In the genomic region with DNA sequence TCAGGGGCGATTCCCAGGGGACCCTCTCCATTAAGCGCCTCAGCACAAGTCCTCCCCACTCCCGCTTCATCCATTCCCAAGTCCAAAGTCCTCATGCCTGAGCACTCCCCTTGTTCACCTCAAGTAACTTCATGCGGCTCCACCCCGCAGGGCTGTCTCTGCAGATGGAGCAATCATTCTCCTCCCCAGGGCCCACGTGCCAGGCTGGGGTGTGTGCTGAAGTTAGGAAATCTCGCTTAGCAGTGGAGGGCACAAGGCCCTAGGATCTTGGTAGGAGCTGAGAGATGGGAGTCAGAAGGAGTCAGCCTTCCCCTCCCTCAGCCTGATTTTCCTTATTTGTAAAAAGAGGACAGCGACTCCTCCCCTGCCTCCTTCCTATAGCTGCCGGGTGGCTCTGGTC, we compare ENCODE assay signal across 18 cellular contexts. TPM values are rescaled to one million over a fixed set of nuclear protein-coding genes. Genes with fewer than 3 reads are reported as not detected.
DNase-seq lines count a peak whose midpoint lies in the region; ATAC-seq, FAIRE-seq and TF ChIP-seq lines count a peak whose summit lies in the region.
"Had no signal": no experiment of that assay in that cellular context is flagged by ENCODE, and none has a peak within 500 bp of the region (broad histone marks: within the 10 kb centered on the region; RNA-seq: fewer than 3 reads in every experiment).

No MANE protein-coding gene starts in this region.

- no TSS peak for BruUV-seq in MCF 10A (replicated peaks; lab: Mats Ljungman, UMichigan)

- H3K4me1 ChIP-seq in breast epithelium (no peaks in the 10 kb centered on the region), liver (ENCODE audit: control insufficient read depth in 4 of 4, insufficient read depth in 4 of 4, low read length in 3 of 4) (peaks cover 13 to 67% (median 56%) of the 10 kb centered on the region in 4 donors), upper lobe of right lung (peaks cover 4% of the 10 kb centered on the region)
- H3K4me1 ChIP-seq: vagina had no signal

- POLR2A ChIA-PET in MCF 10A (lab: Yijun Ruan, JAX) = interaction anchor here (0.6 to 3.7 kb wide), 3 partner anchors 15 to 1034 kb away, joined by 3 to 14 read pairs (median 4); no protein-coding TSS in a partner anchor
- POLR2A ChIA-PET in WTC11 (lab: Charles Lee) = interaction anchor here (0.6 kb wide), 1 partner anchor 71 kb away, joined by 4 read pairs; no protein-coding TSS in a partner anchor

- intact Hi-C loops in MCF 10A (cut with micrococcal nuclease) = no loop called here
- intact Hi-C loops in breast epithelium (cut with DNase I; ENCODE audit: low total_unique reads) = no loop called here
- intact Hi-C loops in upper lobe of right lung (cut with DNase I) = no loop called here

- H3K36me3 Mint-ChIP-seq in MCF 10A (ENCODE audit: insufficient read depth, unreplicated experiment) (no peaks in the 10 kb centered on the region), WTC11 (no peaks in the 10 kb centered on the region)
- no peaks in the 10 kb centered on the region for H3K36me3 Mint-ChIP-seq in T-helper 2 cell treated with Interferon-gamma antibody and Interleukin-4, amounts not matched to agents 5 μg/mL and 100 μg/mL, for 36 hours (ENCODE audit: low read depth)

- H3K4me1 Mint-ChIP-seq in MCF 10A (ENCODE audit: insufficient read depth, unreplicated experiment) = peaks cover 18% of the 10 kb centered on the region
- peaks cover 3% of the 10 kb centered on the region for H3K4me1 Mint-ChIP-seq in T-helper 2 cell treated with Interferon-gamma antibody and Interleukin-4, amounts not matched to agents 5 μg/mL and 100 μg/mL, for 36 hours (ENCODE audit: low read depth)
- H3K4me1 Mint-ChIP-seq in WTC11 = peaks cover 30% of the 10 kb centered on the region

- DNase-seq in MCF 10A (ENCODE audit: unreplicated experiment) = peak; percentile 75
- DNase-seq in breast epithelium (ENCODE audit: low spot score in 2 of 2) = no peak
- DNase-seq in bronchial epithelial cell (ENCODE audit: low read depth) = peak; percentile 28
- peak; percentile 89 for DNase-seq in upper lobe of right lung
- no peak for DNase-seq in T-helper 2 cell treated with Interferon-gamma antibody and Interleukin-4, amounts not matched to agents 5 μg/mL and 100 μg/mL, for 36 hours (ENCODE audit: low spot score)
- DNase-seq in WTC11 (ENCODE audit: low spot score) = no peak
- DNase-seq: activated CD4-positive, alpha-beta T cell treated with anti-CD3 and anti-CD28 coated beads for 1 hour; activated T-cell treated with anti-CD3 and anti-CD28 coated beads, Interleukin-2, amount 50 U/mL, for 24 hours; EL; NCI-H446 treated with DMSO at 0.1 percent for 48 hours had no signal

- no peak overlapping the region for H3K4me3 Mint-ChIP-seq in MCF 10A (ENCODE audit: unreplicated experiment)
- no peak overlapping the region for H3K4me3 Mint-ChIP-seq in T-helper 2 cell treated with Interferon-gamma antibody and Interleukin-4, amounts not matched to agents 5 μg/mL and 100 μg/mL, for 36 hours
- no peak overlapping the region for H3K4me3 Mint-ChIP-seq in WTC11
- H3K4me3 Mint-ChIP-seq: activated T-cell treated with anti-CD3 and anti-CD28 coated beads, Interleukin-2, amount 50 U/mL, for 24 hours; nephron had no signal

- peak; percentile 35 to 51 for TF ChIP-seq RAD21 in liver (IDR thresholded peaks at IDR 0.05)

- no peak for FAIRE-seq in bronchial epithelial cell (lab: Jason Lieb, UNC)

- H3K4me3 ChIP-seq in breast epithelium (no peak overlapping the region), bronchial epithelial cell (ENCODE audit: low read depth, low read length) (no peak overlapping the region), liver (ENCODE audit: low read depth in 1 of 3, low read length in 3 of 3) (no peak overlapping the region), upper lobe of right lung (no peak overlapping the region)
- H3K4me3 ChIP-seq: vagina had no signal

- H3K27ac ChIP-seq in breast epithelium = no peak overlapping the region
- peak overlapping the region; percentile 81 to 83 for H3K27ac ChIP-seq in liver (ENCODE audit: low read depth in 1 of 2, low read length in 2 of 2)
- H3K27ac ChIP-seq in upper lobe of right lung = no peak overlapping the region
- H3K27ac ChIP-seq: vagina had no signal

- H3K9me3 ChIP-seq in breast epithelium (no peaks in the 10 kb centered on the region), liver (ENCODE audit: control insufficient read depth in 4 of 4, low read length in 3 of 4) (no peaks in the 10 kb centered on the region), upper lobe of right lung (no peaks in the 10 kb centered on the region)
- H3K9me3 ChIP-seq: vagina had no signal

- H3K27me3 ChIP-seq in breast epithelium = no peaks in the 10 kb centered on the region
- peaks cover 4% of the 10 kb centered on the region for H3K27me3 ChIP-seq in bronchial epithelial cell (ENCODE audit: control insufficient read depth, insufficient read depth, low read length)
- H3K27me3 ChIP-seq in liver (ENCODE audit: control insufficient read depth in 4 of 4, insufficient read depth in 4 of 4, low read length in 3 of 4) = no peaks in the 10 kb centered on the region
- no peaks in the 10 kb centered on the region for H3K27me3 ChIP-seq in upper lobe of right lung
- H3K27me3 ChIP-seq: vagina had no signal

- H3K27me3 Mint-ChIP-seq in MCF 10A (ENCODE audit: insufficient read depth, unreplicated experiment) = peaks cover 14% of the 10 kb centered on the region
- H3K27me3 Mint-ChIP-seq in T-helper 2 cell treated with Interferon-gamma antibody and Interleukin-4, amounts not matched to agents 5 μg/mL and 100 μg/mL, for 36 hours (ENCODE audit: low read depth) = peaks cover 2% of the 10 kb centered on the region
- H3K27me3 Mint-ChIP-seq in WTC11 (ENCODE audit: low read depth) = no peaks in the 10 kb centered on the region; the same call in 1 of the 2 replicates

- H3K9me3 Mint-ChIP-seq in MCF 10A (ENCODE audit: unreplicated experiment) (no peaks in the 10 kb centered on the region), WTC11 (no peaks in the 10 kb centered on the region)
- no peaks in the 10 kb centered on the region for H3K9me3 Mint-ChIP-seq in T-helper 2 cell treated with Interferon-gamma antibody and Interleukin-4, amounts not matched to agents 5 μg/mL and 100 μg/mL, for 36 hours
- H3K9me3 Mint-ChIP-seq: activated T-cell treated with anti-CD3 and anti-CD28 coated beads, Interleukin-2, amount 50 U/mL, for 24 hours; nephron had no signal

- H3K27ac Mint-ChIP-seq in MCF 10A (ENCODE audit: low read depth, unreplicated experiment) (no peak overlapping the region), WTC11 (no peak overlapping the region)
- no peak overlapping the region for H3K27ac Mint-ChIP-seq in T-helper 2 cell treated with Interferon-gamma antibody and Interleukin-4, amounts not matched to agents 5 μg/mL and 100 μg/mL, for 36 hours
- H3K27ac Mint-ChIP-seq: activated T-cell treated with anti-CD3 and anti-CD28 coated beads, Interleukin-2, amount 50 U/mL, for 24 hours had no signal

- TF ChIP-seq CTCF in MCF 10A (IDR thresholded peaks at IDR 0.05; ENCODE audit: unreplicated experiment) (no peak), breast epithelium (IDR thresholded peaks at IDR 0.05) (no peak), bronchial epithelial cell (IDR thresholded peaks at IDR 0.05; ENCODE audit: insufficient read depth, low read length, severe bottlenecking) (no peak), liver (IDR thresholded peaks at IDR 0.05; ENCODE audit: low read depth, low read length, missing input control) (no peak), upper lobe of right lung (IDR thresholded peaks at IDR 0.05) (no peak), WTC11 (IDR thresholded peaks at IDR 0.05) (no peak)

- CTCF ChIA-PET in MCF 10A (lab: Yijun Ruan, JAX) (interaction anchor here (0.6 to 2.9 kb wide), 4 partner anchors 11 to 64 kb away, joined by 3 to 15 read pairs (median 4); no protein-coding TSS in a partner anchor), WTC11 (lab: Charles Lee) (interaction anchor here (2.5 kb wide), 1 partner anchor 92 kb away, joined by 13 read pairs; no protein-coding TSS in a partner anchor)

- ATAC-seq in upper lobe of right lung (peak; percentile 85), WTC11 (no peak), HG03571 (IDR thresholded peaks at IDR 0.05; ENCODE audit: unreplicated experiment) (no peak)
- ATAC-seq: SK-N-SH treated with all-trans-retinoic acid at 6 μM for 48 hours had no signal

- no peak for TF ChIP-seq POLR2A in breast epithelium (IDR thresholded peaks at IDR 0.05)

- no peak overlapping the region for H3K9ac ChIP-seq in liver (ENCODE audit: low read depth in 1 of 2, low read length in 2 of 2)

- H3K36me3 ChIP-seq in breast epithelium = no peaks in the 10 kb centered on the region
- H3K36me3 ChIP-seq in bronchial epithelial cell (ENCODE audit: control insufficient read depth, insufficient read depth, low read length) = no peaks in the 10 kb centered on the region
- no peaks in the 10 kb centered on the region for H3K36me3 ChIP-seq in liver (ENCODE audit: control insufficient read depth in 4 of 4, insufficient read depth in 3 of 4, low read depth in 1 of 4, low read length in 3 of 4)
- no peaks in the 10 kb centered on the region for H3K36me3 ChIP-seq in upper lobe of right lung
- H3K36me3 ChIP-seq: vagina had no signal

- WGBS in liver = 29% methylated on average over 9 of the region's 9 CpGs

TF ChIP-seq in liver, 16 proteins besides CTCF, POLR2A, EP300 and RAD21 (continues in another document):
- TF ChIP-seq NR2F2 (IDR thresholded peaks at IDR 0.05) (no peak), TAF1 (conservative IDR thresholded peaks at IDR 0.05) (no peak), SP1 (IDR thresholded peaks at IDR 0.05) (peak; percentile 86), FOXA2 (IDR thresholded peaks at IDR 0.05) (peak; percentile 24), FOXA1 (IDR thresholded peaks at IDR 0.05) (no peak), EGR1 (IDR thresholded peaks at IDR 0.05; ENCODE audit: low read depth in 2 of 2) (peak in 1 of 2 donors; percentile 25)

TF ChIP-seq in WTC11, 78 proteins besides CTCF, POLR2A, EP300 and RAD21 (continues in another document):
- TF ChIP-seq HMGA2 (CRISPR knock-in tag; IDR thresholded peaks at IDR 0.05) (no peak), ZNF671 (CRISPR knock-in tag; IDR thresholded peaks at IDR 0.05) (no peak), JAZF1 (CRISPR knock-in tag; IDR thresholded peaks at IDR 0.05) (no peak), ZNF263 (CRISPR knock-in tag; IDR thresholded peaks at IDR 0.05; ENCODE audit: low read depth) (no peak), SMAD3 (CRISPR knock-in tag; IDR thresholded peaks at IDR 0.05; ENCODE audit: borderline replicate concordance) (no peak)
- TF ChIP-seq, protein P1, sequence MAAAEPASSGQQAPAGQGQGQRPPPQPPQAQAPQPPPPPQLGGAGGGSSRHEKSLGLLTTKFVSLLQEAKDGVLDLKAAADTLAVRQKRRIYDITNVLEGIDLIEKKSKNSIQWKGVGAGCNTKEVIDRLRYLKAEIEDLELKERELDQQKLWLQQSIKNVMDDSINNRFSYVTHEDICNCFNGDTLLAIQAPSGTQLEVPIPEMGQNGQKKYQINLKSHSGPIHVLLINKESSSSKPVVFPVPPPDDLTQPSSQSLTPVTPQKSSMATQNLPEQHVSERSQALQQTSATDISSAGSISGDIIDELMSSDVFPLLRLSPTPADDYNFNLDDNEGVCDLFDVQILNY (CRISPR knock-in tag; IDR thresholded peaks at IDR 0.05) = no peak

RNA-seq across cellular contexts. Expression of gene TGM3, which starts 3.5 kb away (rescaled TPM):
- not detected in 2 replicates for total RNA-seq in MCF 10A (2022)
- not detected for total RNA-seq in breast epithelium
- 11.8 and 42.6 TPM in 2 replicates for total RNA-seq in bronchial epithelial cell
- under 1 TPM; 0.05 to 0.08 TPM for total RNA-seq in liver
- under 1 TPM in 1 of 2 donors, not detected in 1; 0.28 TPM for polyA plus RNA-seq in liver
- total RNA-seq in upper lobe of right lung = not detected
- total RNA-seq in WTC11 (2021) = 0.07 to 0.11 TPM in 2 of 3 replicates, not detected in the other
- total RNA-seq: epithelial cell of proximal tubule, M059J had no signal
- polyA plus RNA-seq: AG04450 had no signal

Comparison
In these comparisons a context has a peak if more than half of its experiments do, and no peak if none do; other contexts are left out.
1. DNase-seq: peak in MCF 10A (single experiment), bronchial epithelial cell (single experiment) and upper lobe of right lung (single experiment); none in breast epithelium (0 of 2), T-helper 2 cell treated with Interferon-gamma antibody and Interleukin-4, amounts not matched to agents 5 μg/mL and 100 μg/mL, for 36 hours (single experiment) and WTC11 (single experiment).
2. H3K27ac ChIP-seq: peak in liver (2 of 2); none in breast epithelium (0 of 2) and upper lobe of right lung (single experiment).
3. RNA of gene TGM3, which starts 3.5 kb away (total RNA-seq): 11.8 to 42.6 TPM in bronchial epithelial cell; 0.07 to 0.11 TPM in WTC11, 0.05 to 0.08 TPM in liver, not detected in MCF 10A, not detected in breast epithelium and not detected in upper lobe of right lung (single experiment); every median in the first group is over 10 times any median in the second.